Comparison of ENCODE assay signal across 8 cellular contexts in genomic region chr4:152936446-152937279, GRCh38. TPM values are rescaled to one million over a fixed set of nuclear protein-coding genes. Genes with fewer than 3 reads are reported as not detected.
DNase-seq lines count a peak whose midpoint lies in the region; ATAC-seq and TF ChIP-seq lines count a peak whose summit lies in the region.

No MANE protein-coding gene starts in this region.

- CTCF ChIA-PET in mammary epithelial cell (lab: Charles Lee; ENCODE audit: low non-redundant PET) = interaction anchor here (0.7 kb wide), 1 partner anchor 146 kb away, joined by 3 read pairs; no protein-coding TSS in a partner anchor

- H3K9me3 ChIP-seq in NT2/D1 (ENCODE audit: insufficient read depth, low read length) = no peaks in the 10 kb centered on the region
- H3K9me3 ChIP-seq in mammary epithelial cell (replicated peaks; ENCODE audit: insufficient read depth, low read length) = no peaks in the 10 kb centered on the region

- H3K27me3 ChIP-seq in NT2/D1 (ENCODE audit: insufficient read depth, insufficient read length) (peaks cover 27% of the 10 kb centered on the region), mammary epithelial cell (ENCODE audit: insufficient read depth, low read length) (no peaks in the 10 kb centered on the region)

- intact Hi-C loops in mammary epithelial cell (cut with micrococcal nuclease) = loop anchor here (1.0 to 5.0 kb wide), 7 partner anchors 34 to 192 kb away; partner anchors contain the start of genes ARFIP1 and TIGD4

- H3K4me3 ChIP-seq in GM12864 (ENCODE audit: low read depth, low read length) = peak overlapping the region; percentile 55
- peak overlapping the region; percentile 75 for H3K4me3 ChIP-seq in NT2/D1 (ENCODE audit: insufficient read length, low read depth)
- H3K4me3 ChIP-seq in mammary epithelial cell (replicated peaks in 1 of 3; ENCODE audit: insufficient read depth in 1 of 3, low read depth in 2 of 3, low read length in 3 of 3) = peak overlapping the region; percentile 88 to 91 (median 90)

- no TSS peak for BruUV-seq in mammary epithelial cell (replicated peaks; lab: Mats Ljungman, UMichigan)

- peaks cover 52% of the 10 kb centered on the region for H3K79me2 ChIP-seq in mammary epithelial cell (ENCODE audit: insufficient read depth, low read length)

- H3K36me3 ChIP-seq in NT2/D1 (ENCODE audit: insufficient read depth, insufficient read length, low read length) (no peaks in the 10 kb centered on the region), mammary epithelial cell (ENCODE audit: insufficient read depth, low read length) (no peaks in the 10 kb centered on the region)

- no CpG with 5 or more reads among the region's 85 CpGs for WGBS in mammary epithelial cell (ENCODE audit: low coverage, missing lambda C conversion rate)

- H2AFZ ChIP-seq in mammary epithelial cell (ENCODE audit: low read depth, low read length) = peak overlapping the region; percentile 96

- no peak for ATAC-seq in HG03280 (IDR thresholded peaks at IDR 0.05; ENCODE audit: unreplicated experiment)

- in situ Hi-C loops in mammary epithelial cell (cut with MboI; ENCODE audit: low sequenced_read_pairs in 2 of 2) = no loop called here

- H3K4me2 ChIP-seq in mammary epithelial cell (ENCODE audit: insufficient read depth, low read depth, low read length) = peak overlapping the region; percentile 92

- peak overlapping the region; percentile 86 for H3K9ac ChIP-seq in NT2/D1 (ENCODE audit: insufficient read length, low read depth)
- H3K9ac ChIP-seq in mammary epithelial cell (ENCODE audit: insufficient read depth, low read length) = peak overlapping the region; percentile 75

- dilution Hi-C loops in mammary epithelial cell (cut with HindIII; ENCODE audit: low sequenced_read_pairs) = no loop called here

- H3K27ac ChIP-seq in mammary epithelial cell (ENCODE audit: insufficient read depth, low read depth, low read length) = peak overlapping the region; percentile 52

- H3K4me1 ChIP-seq in NT2/D1 (ENCODE audit: insufficient read depth, insufficient read length) (no peaks in the 10 kb centered on the region), mammary epithelial cell (ENCODE audit: insufficient read depth, low read length) (peaks cover 12% of the 10 kb centered on the region)

- TF ChIP-seq CTCF in GM12864 (IDR thresholded peaks at IDR 0.05; ENCODE audit: low read depth, low read length, missing control alignments) (no peak), mammary epithelial cell (conservative IDR thresholded peaks at IDR 0.05 in 1 of 2, IDR thresholded peaks at IDR 0.05 in 1 of 2; ENCODE audit: extremely low read depth in 1 of 2, insufficient read depth in 1 of 2, low read depth in 1 of 2, low read length in 2 of 2) (no peak)

- peak; percentile 10 for DNase-seq in A172 (ENCODE audit: low spot score)
- no peak for DNase-seq in GM12864 (ENCODE audit: low read depth)
- DNase-seq in NT2/D1 (ENCODE audit: low read depth, low spot score) = peak; percentile 33
- DNase-seq in mammary epithelial cell = peak; percentile 56
- DNase-seq in islet precursor cell = peak; percentile 72
- peak; percentile 43 for DNase-seq in stimulated activated CD4-positive, alpha-beta T cell treated with anti-CD3 and anti-CD28 coated beads, Interleukin-15, amount 100 ng/mL, for 24 hours
- DNase-seq in NCI-H345 (lab: John Stamatoyannopoulos, UW) = no peak

- no peaks in the 10 kb centered on the region for H4K20me1 ChIP-seq in mammary epithelial cell (ENCODE audit: insufficient read depth, low read length)

RNA-seq across cellular contexts. Expression of gene FHDC1, which starts 0.5 kb away (rescaled TPM):
- total RNA-seq in A172 (2014; rRNA removed; shearing (Covaris generic)) = 0.40 and 0.62 TPM in 2 replicates
- total RNA-seq in mammary epithelial cell = 10 to 100 TPM; 13.3 to 29.3 TPM
- 2.1 TPM for polyA plus RNA-seq in mammary epithelial cell
- 5.4 TPM for polyA minus RNA-seq in mammary epithelial cell

Comparison
In these comparisons a context has a peak if more than half of its experiments do, and no peak if none do; other contexts are left out.
1. DNase-seq: peak in A172 (single experiment), NT2/D1 (single experiment), mammary epithelial cell (single experiment), islet precursor cell (single experiment) and stimulated activated CD4-positive, alpha-beta T cell treated with anti-CD3 and anti-CD28 coated beads, Interleukin-15, amount 100 ng/mL, for 24 hours (single experiment); none in GM12864 (single experiment) and NCI-H345 (single experiment).
2. Peak in every context shown above with its lines, with median percentiles within 50 percentile points of each other: H3K4me3 ChIP-seq.